Comparison of ENCODE assay signal across 2 cellular contexts in the genomic region with DNA sequence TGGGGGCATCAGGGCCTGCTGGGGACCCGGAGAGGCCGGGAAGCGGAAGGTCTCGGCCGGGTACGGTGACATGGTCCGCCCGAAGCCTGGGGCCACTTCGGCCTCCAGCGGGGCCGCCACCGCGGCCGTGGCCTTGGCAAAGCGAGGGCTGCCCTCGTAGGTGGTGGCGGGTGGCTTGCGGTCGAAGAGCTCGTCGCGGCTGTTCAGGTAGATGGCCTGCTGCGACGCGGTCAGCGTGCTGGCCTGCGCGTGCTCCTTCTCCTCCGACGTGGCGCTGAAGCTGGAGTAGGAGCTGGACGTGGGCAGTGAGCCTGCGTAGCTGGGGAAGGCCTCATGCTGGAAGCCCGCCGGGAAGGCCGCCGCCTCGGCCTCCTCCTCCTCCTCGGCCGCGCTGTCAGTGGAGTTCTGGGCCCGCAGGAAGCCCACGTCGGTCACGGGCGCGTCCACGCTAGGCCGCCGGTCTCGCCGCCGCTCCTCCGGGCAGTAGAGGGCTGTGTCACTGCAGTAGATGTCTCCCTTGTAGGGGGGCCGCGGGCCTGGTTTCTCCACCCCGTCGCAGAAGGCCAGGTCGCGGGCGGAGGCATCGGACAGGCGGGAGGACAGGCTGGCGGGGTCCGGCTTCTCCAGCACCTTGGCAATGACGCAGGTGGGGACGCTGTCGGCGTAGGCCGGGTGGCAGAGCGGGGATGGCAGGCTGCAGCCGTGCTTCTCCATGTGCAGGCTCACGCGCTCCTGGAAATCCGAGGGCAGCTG.
TF ChIP-seq lines count a peak whose summit lies in the region.

No MANE protein-coding gene starts in this region.

TF ChIP-seq in SK-N-SH, 30 proteins besides CTCF, POLR2A, EP300 and RAD21 (continued from another document):
- TF ChIP-seq, protein P1, sequence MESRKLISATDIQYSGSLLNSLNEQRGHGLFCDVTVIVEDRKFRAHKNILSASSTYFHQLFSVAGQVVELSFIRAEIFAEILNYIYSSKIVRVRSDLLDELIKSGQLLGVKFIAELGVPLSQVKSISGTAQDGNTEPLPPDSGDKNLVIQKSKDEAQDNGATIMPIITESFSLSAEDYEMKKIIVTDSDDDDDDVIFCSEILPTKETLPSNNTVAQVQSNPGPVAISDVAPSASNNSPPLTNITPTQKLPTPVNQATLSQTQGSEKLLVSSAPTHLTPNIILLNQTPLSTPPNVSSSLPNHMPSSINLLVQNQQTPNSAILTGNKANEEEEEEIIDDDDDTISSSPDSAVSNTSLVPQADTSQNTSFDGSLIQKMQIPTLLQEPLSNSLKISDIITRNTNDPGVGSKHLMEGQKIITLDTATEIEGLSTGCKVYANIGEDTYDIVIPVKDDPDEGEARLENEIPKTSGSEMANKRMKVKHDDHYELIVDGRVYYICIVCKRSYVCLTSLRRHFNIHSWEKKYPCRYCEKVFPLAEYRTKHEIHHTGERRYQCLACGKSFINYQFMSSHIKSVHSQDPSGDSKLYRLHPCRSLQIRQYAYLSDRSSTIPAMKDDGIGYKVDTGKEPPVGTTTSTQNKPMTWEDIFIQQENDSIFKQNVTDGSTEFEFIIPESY (IDR thresholded peaks at IDR 0.05; ENCODE audit: borderline replicate concordance, low read depth), result no peak
- no peak for TF ChIP-seq FOSL2 (IDR thresholded peaks at IDR 0.05; ENCODE audit: borderline replicate concordance, low read depth)
- no peak for TF ChIP-seq MXI1 (IDR thresholded peaks at IDR 0.05; ENCODE audit: low read depth, low read length)
- TF ChIP-seq GABPA (IDR thresholded peaks at IDR 0.05; ENCODE audit: low read depth), result no peak
- TF ChIP-seq NFIC (IDR thresholded peaks at IDR 0.05; ENCODE audit: borderline replicate concordance), result no peak
- TF ChIP-seq JUND (IDR thresholded peaks at IDR 0.05), result no peak
- no peak for TF ChIP-seq FOXJ3 (CRISPR knock-in tag; IDR thresholded peaks at IDR 0.05)
- TF ChIP-seq NRF1 (IDR thresholded peaks at IDR 0.05; ENCODE audit: low read depth, low read length), result no peak
- TF ChIP-seq RXRA (IDR thresholded peaks at IDR 0.05; ENCODE audit: borderline replicate concordance, low read depth), result no peak
- TF ChIP-seq SIN3A (IDR thresholded peaks at IDR 0.05; ENCODE audit: borderline replicate concordance, low read depth, low read length), result no peak
- TF ChIP-seq, protein P2, sequence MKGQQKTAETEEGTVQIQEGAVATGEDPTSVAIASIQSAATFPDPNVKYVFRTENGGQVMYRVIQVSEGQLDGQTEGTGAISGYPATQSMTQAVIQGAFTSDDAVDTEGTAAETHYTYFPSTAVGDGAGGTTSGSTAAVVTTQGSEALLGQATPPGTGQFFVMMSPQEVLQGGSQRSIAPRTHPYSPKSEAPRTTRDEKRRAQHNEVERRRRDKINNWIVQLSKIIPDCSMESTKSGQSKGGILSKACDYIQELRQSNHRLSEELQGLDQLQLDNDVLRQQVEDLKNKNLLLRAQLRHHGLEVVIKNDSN (IDR thresholded peaks at IDR 0.05; ENCODE audit: borderline replicate concordance, low read depth), result no peak
- no peak for TF ChIP-seq ELF1 (IDR thresholded peaks at IDR 0.05)
- TF ChIP-seq, protein P3, sequence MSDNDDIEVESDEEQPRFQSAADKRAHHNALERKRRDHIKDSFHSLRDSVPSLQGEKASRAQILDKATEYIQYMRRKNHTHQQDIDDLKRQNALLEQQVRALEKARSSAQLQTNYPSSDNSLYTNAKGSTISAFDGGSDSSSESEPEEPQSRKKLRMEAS (IDR thresholded peaks at IDR 0.05; ENCODE audit: low read depth), result no peak
- TF ChIP-seq YY1 (IDR thresholded peaks at IDR 0.05; ENCODE audit: low read depth), result no peak
- TF ChIP-seq, protein P4, sequence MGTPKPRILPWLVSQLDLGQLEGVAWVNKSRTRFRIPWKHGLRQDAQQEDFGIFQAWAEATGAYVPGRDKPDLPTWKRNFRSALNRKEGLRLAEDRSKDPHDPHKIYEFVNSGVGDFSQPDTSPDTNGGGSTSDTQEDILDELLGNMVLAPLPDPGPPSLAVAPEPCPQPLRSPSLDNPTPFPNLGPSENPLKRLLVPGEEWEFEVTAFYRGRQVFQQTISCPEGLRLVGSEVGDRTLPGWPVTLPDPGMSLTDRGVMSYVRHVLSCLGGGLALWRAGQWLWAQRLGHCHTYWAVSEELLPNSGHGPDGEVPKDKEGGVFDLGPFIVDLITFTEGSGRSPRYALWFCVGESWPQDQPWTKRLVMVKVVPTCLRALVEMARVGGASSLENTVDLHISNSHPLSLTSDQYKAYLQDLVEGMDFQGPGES (IDR thresholded peaks at IDR 0.05; ENCODE audit: low read depth, low read length), result no peak
- no peak for TF ChIP-seq POLR2AphosphoS5 (IDR thresholded peaks at IDR 0.05; ENCODE audit: low read depth, low read length)
TF ChIP-seq in SK-N-SH: peak in this region for 0.

TF ChIP-seq in SK-N-SH treated with all-trans-retinoic acid at 6 μM for 48 hours, 23 proteins besides CTCF, POLR2A, EP300 and RAD21 (continued from another document):
- TF ChIP-seq, protein P5, sequence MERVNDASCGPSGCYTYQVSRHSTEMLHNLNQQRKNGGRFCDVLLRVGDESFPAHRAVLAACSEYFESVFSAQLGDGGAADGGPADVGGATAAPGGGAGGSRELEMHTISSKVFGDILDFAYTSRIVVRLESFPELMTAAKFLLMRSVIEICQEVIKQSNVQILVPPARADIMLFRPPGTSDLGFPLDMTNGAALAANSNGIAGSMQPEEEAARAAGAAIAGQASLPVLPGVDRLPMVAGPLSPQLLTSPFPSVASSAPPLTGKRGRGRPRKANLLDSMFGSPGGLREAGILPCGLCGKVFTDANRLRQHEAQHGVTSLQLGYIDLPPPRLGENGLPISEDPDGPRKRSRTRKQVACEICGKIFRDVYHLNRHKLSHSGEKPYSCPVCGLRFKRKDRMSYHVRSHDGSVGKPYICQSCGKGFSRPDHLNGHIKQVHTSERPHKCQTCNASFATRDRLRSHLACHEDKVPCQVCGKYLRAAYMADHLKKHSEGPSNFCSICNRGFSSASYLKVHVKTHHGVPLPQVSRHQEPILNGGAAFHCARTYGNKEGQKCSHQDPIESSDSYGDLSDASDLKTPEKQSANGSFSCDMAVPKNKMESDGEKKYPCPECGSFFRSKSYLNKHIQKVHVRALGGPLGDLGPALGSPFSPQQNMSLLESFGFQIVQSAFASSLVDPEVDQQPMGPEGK (CRISPR knock-in tag; IDR thresholded peaks at IDR 0.05; ENCODE audit: borderline replicate concordance), result no peak
- no peak for TF ChIP-seq OSR1 (CRISPR knock-in tag; IDR thresholded peaks at IDR 0.05)
- no peak for TF ChIP-seq ZNF70 (CRISPR knock-in tag; IDR thresholded peaks at IDR 0.05)
- TF ChIP-seq, protein P6, sequence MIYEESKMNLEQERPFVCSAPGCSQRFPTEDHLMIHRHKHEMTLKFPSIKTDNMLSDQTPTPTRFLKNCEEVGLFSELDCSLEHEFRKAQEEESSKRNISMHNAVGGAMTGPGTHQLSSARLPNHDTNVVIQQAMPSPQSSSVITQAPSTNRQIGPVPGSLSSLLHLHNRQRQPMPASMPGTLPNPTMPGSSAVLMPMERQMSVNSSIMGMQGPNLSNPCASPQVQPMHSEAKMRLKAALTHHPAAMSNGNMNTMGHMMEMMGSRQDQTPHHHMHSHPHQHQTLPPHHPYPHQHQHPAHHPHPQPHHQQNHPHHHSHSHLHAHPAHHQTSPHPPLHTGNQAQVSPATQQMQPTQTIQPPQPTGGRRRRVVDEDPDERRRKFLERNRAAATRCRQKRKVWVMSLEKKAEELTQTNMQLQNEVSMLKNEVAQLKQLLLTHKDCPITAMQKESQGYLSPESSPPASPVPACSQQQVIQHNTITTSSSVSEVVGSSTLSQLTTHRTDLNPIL (CRISPR knock-in tag; IDR thresholded peaks at IDR 0.05; ENCODE audit: low read depth), result no peak
- TF ChIP-seq, protein P7, sequence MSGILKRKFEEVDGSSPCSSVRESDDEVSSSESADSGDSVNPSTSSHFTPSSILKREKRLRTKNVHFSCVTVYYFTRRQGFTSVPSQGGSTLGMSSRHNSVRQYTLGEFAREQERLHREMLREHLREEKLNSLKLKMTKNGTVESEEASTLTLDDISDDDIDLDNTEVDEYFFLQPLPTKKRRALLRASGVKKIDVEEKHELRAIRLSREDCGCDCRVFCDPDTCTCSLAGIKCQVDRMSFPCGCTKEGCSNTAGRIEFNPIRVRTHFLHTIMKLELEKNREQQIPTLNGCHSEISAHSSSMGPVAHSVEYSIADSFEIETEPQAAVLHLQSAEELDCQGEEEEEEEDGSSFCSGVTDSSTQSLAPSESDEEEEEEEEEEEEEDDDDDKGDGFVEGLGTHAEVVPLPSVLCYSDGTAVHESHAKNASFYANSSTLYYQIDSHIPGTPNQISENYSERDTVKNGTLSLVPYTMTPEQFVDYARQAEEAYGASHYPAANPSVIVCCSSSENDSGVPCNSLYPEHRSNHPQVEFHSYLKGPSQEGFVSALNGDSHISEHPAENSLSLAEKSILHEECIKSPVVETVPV (CRISPR knock-in tag; IDR thresholded peaks at IDR 0.05), result no peak
- no peak for TF ChIP-seq ZFP3 (CRISPR knock-in tag; IDR thresholded peaks at IDR 0.05)
- no peak for TF ChIP-seq ISL1 (CRISPR knock-in tag; IDR thresholded peaks at IDR 0.05)
- TF ChIP-seq BACH2 (CRISPR knock-in tag; IDR thresholded peaks at IDR 0.05; ENCODE audit: borderline replicate concordance), result no peak
